In genomic region chr1:40507973-40508372, GRCh38 we compare ENCODE assay signal across 8 cellular contexts. TPM values are rescaled to one million over a fixed set of nuclear protein-coding genes. Genes with fewer than 3 reads are reported as not detected.
DNase-seq lines count a peak whose midpoint lies in the region; ATAC-seq and TF ChIP-seq lines count a peak whose summit lies in the region.

No MANE protein-coding gene starts in this region.

- peaks cover 0 to 16% (median 10%) of the 10 kb centered on the region in 12 donors for H3K4me1 ChIP-seq in heart left ventricle
- H3K4me1 ChIP-seq in breast epithelium: peaks cover 0 to 6% of the 10 kb centered on the region in 2 donors
- peaks cover 3% of the 10 kb centered on the region for H3K4me1 ChIP-seq in mesodermal cell (ENCODE audit: control insufficient read depth, insufficient read depth, low read length, poor library complexity, severe bottlenecking)
- peaks cover 12% of the 10 kb centered on the region for H3K4me1 ChIP-seq in upper lobe of right lung

- H3K9me3 ChIP-seq in heart left ventricle (peaks cover 0 to 49% (median 4%) of the 10 kb centered on the region in 12 donors), breast epithelium (peaks cover 15 to 24% of the 10 kb centered on the region in 2 donors), mesodermal cell (ENCODE audit: control insufficient read depth, low read length) (peaks cover 29% of the 10 kb centered on the region), upper lobe of right lung (peaks cover 6% of the 10 kb centered on the region)

- DNase-seq in heart left ventricle: no peak
- DNase-seq in Right ventricle myocardium superior: no peak
- DNase-seq in breast epithelium (ENCODE audit: low spot score in 2 of 2): no peak
- DNase-seq in upper lobe of right lung: no peak
- no peak for DNase-seq in left lobe of liver (ENCODE audit: low spot score)

- intact Hi-C loops in heart left ventricle (cut with DNase I) (loop anchor here in 1 of 10 donors (5.0 kb wide), 1 partner anchor 56 kb away; the partner anchor contains the start of gene ZFP69B), Right ventricle myocardium superior (cut with DNase I) (no loop called here), breast epithelium (cut with DNase I; ENCODE audit: low total_unique reads) (no loop called here), upper lobe of right lung (cut with DNase I) (no loop called here)

- no peaks in the 10 kb centered on the region for H3K36me3 ChIP-seq in heart left ventricle
- no peaks in the 10 kb centered on the region for H3K36me3 ChIP-seq in breast epithelium
- H3K36me3 ChIP-seq in mesodermal cell (ENCODE audit: control insufficient read depth, insufficient read depth, low read length): peaks cover 11% of the 10 kb centered on the region
- no peaks in the 10 kb centered on the region for H3K36me3 ChIP-seq in upper lobe of right lung

- ATAC-seq in heart left ventricle (no peak), Right ventricle myocardium superior (ENCODE audit: poor library complexity) (no peak), upper lobe of right lung (no peak), left lobe of liver (no peak), GM19395 (IDR thresholded peaks at IDR 0.05; ENCODE audit: unreplicated experiment) (no peak), HG03097 (IDR thresholded peaks at IDR 0.05; ENCODE audit: low FRiP score, unreplicated experiment) (no peak)

- H3K27me3 ChIP-seq in heart left ventricle (no peaks in the 10 kb centered on the region), breast epithelium (no peaks in the 10 kb centered on the region), upper lobe of right lung (no peaks in the 10 kb centered on the region)

- TF ChIP-seq CTCF in heart left ventricle (IDR thresholded peaks at IDR 0.05): no peak
- TF ChIP-seq CTCF in breast epithelium (IDR thresholded peaks at IDR 0.05): no peak
- no peak for TF ChIP-seq CTCF in upper lobe of right lung (IDR thresholded peaks at IDR 0.05)

- 61 to 66% (median 63%) methylated on average over 6 of the region's 6 CpGs for WGBS in heart left ventricle, 4 donors
- WGBS in mesodermal cell (ENCODE audit: insufficient coverage in 2 of 2), 2 experiments: 36 to 49% methylated on average over 2 of the region's 6 CpGs

- TF ChIP-seq POLR2A in heart left ventricle (IDR thresholded peaks at IDR 0.05) (no peak), breast epithelium (IDR thresholded peaks at IDR 0.05) (no peak)

- peak overlapping the region; percentile 60 to 91 (median 78) for H3K4me3 ChIP-seq in heart left ventricle
- H3K4me3 ChIP-seq in breast epithelium: peak overlapping the region; percentile 69 to 84 (median 80)
- H3K4me3 ChIP-seq in mesodermal cell (ENCODE audit: extremely low read depth, insufficient read depth, low read length, poor library complexity, severe bottlenecking): peak overlapping the region; percentile 68
- peak overlapping the region; percentile 89 for H3K4me3 ChIP-seq in upper lobe of right lung

- H3K27ac ChIP-seq in heart left ventricle (peak overlapping the region in 10 of 12 donors; percentile 32 to 85 (median 80)), breast epithelium (peak overlapping the region; percentile 73 to 75), mesodermal cell (ENCODE audit: low read depth, low read length, severe bottlenecking) (no peak overlapping the region), upper lobe of right lung (peak overlapping the region; percentile 73)

RNA-seq across cellular contexts. Expression of gene EXO5, which starts 0.6 kb away (rescaled TPM):
- 1 to 10 TPM; 2.7 to 6.4 (median 5.1) TPM for total RNA-seq in heart left ventricle
- 1 to 10 TPM; 1.7 to 5.1 TPM for polyA plus RNA-seq in heart left ventricle
- 3.1 TPM for total RNA-seq in Right ventricle myocardium superior
- total RNA-seq in breast epithelium: 10 to 100 TPM in 2 of 3 donors, 1 to 10 TPM in 1; 5.6 to 16.7 (median 11.5) TPM
- 7.5 TPM for polyA plus RNA-seq in mesodermal cell (2013, experiment 1 of 2)
- polyA plus RNA-seq in mesodermal cell (2013, experiment 2 of 2): 5.4 TPM
- total RNA-seq in upper lobe of right lung: 5.7 TPM
- 3.6 TPM for total RNA-seq in left lobe of liver

RNA-seq across cellular contexts. Expression of gene ZNF684, which starts 23.5 kb away (rescaled TPM):
- total RNA-seq in heart left ventricle (10 to 100 TPM in 2 of 9 donors, 1 to 10 TPM in 7; 5.2 to 12.1 (median 8.5) TPM), Right ventricle myocardium superior (8.3 TPM), breast epithelium (1 to 10 TPM; 4.0 to 8.2 (median 5.9) TPM), upper lobe of right lung (4.7 TPM), left lobe of liver (4.8 TPM)
- 1 to 10 TPM; 4.5 to 6.2 TPM for polyA plus RNA-seq in heart left ventricle
- 5.1 TPM for polyA plus RNA-seq in mesodermal cell (2013, experiment 1 of 2)
- polyA plus RNA-seq in mesodermal cell (2013, experiment 2 of 2): 5.6 TPM

RNA-seq across cellular contexts. Expression of gene ZFP69, which starts 30.9 kb away (rescaled TPM):
- total RNA-seq in heart left ventricle (1 to 10 TPM in 8 of 9 donors, under 1 TPM in 1; 0.75 to 3.1 (median 2.0) TPM), Right ventricle myocardium superior (1.3 TPM), breast epithelium (1 to 10 TPM; 2.2 to 4.8 (median 4.6) TPM), upper lobe of right lung (2.8 TPM), left lobe of liver (1.1 TPM)
- 1 to 10 TPM; 1.4 to 1.7 TPM for polyA plus RNA-seq in heart left ventricle
- polyA plus RNA-seq in mesodermal cell (2013, experiment 1 of 2): 3.7 TPM
- polyA plus RNA-seq in mesodermal cell (2013, experiment 2 of 2): 3.7 TPM

RNA-seq across cellular contexts. Expression of gene ZFP69B, which starts 57.7 kb away (rescaled TPM):
- total RNA-seq in heart left ventricle: 1 to 10 TPM in 5 of 9 donors, under 1 TPM in 4; 0.44 to 2.6 (median 1.1) TPM
- polyA plus RNA-seq in heart left ventricle: 1 to 10 TPM in 1 of 2 donors, under 1 TPM in 1; 0.42 to 1.5 TPM
- 1.3 TPM for total RNA-seq in Right ventricle myocardium superior
- 1 to 10 TPM in 2 of 3 donors, under 1 TPM in 1; 0.96 to 2.6 (median 1.2) TPM for total RNA-seq in breast epithelium
- 4.8 TPM for polyA plus RNA-seq in mesodermal cell (2013, experiment 1 of 2)
- 5.0 TPM for polyA plus RNA-seq in mesodermal cell (2013, experiment 2 of 2)
- 1.3 TPM for total RNA-seq in upper lobe of right lung
- 0.55 TPM for total RNA-seq in left lobe of liver
